15 cellular contexts compared by ENCODE assay signal in genomic region chr18:68083131-68083530, GRCh38.
DNase-seq lines count a peak whose midpoint lies in the region; ATAC-seq, FAIRE-seq and TF ChIP-seq lines count a peak whose summit lies in the region.
"Had no signal": no experiment of that assay in that cellular context is flagged by ENCODE, and none has a peak within 500 bp of the region (broad histone marks: within the 10 kb centered on the region; RNA-seq: fewer than 3 reads in every experiment).

No MANE protein-coding gene starts in this region.

- no peaks in the 10 kb centered on the region for H3K79me2 ChIP-seq in H1 (ENCODE audit: control insufficient read depth in 1 of 2, insufficient read depth in 2 of 2, low read length in 2 of 2)

- in situ Hi-C loops in IMR-90 (cut with MboI; ENCODE audit: low sequenced_read_pairs) = no loop called here

- H2BK5ac ChIP-seq in IMR-90 (ENCODE audit: low read depth, low read length, poor library complexity, severe bottlenecking) (peak overlapping the region; percentile 72), H1 (ENCODE audit: low read depth, low read length) (no peak overlapping the region)

- H3K4me1 ChIP-seq in IMR-90 (ENCODE audit: control insufficient read depth, insufficient read depth, low read length) = no peaks in the 10 kb centered on the region; the same call in 1 of the 2 replicates
- H3K4me1 ChIP-seq in H1 (replicated peaks in 1 of 4; ENCODE audit: control insufficient read depth in 3 of 4, insufficient read depth in 4 of 4, low read length in 3 of 4) = peaks cover 0 to 10% (median 1%) of the 10 kb centered on the region in 4 experiments; a peak in 1 of 7 replicates
- H3K4me1 ChIP-seq in vagina = no peaks in the 10 kb centered on the region
- H3K4me1 ChIP-seq: SJSA1 had no signal

- no peaks in the 10 kb centered on the region for H3K36me3 ChIP-seq in IMR-90 (ENCODE audit: control insufficient read depth, insufficient read depth, low read length)
- no peaks in the 10 kb centered on the region for H3K36me3 ChIP-seq in H1 (ENCODE audit: control insufficient read depth in 2 of 4, insufficient read depth in 4 of 4, low read length in 3 of 4)
- H3K36me3 ChIP-seq in vagina = no peaks in the 10 kb centered on the region
- H3K36me3 ChIP-seq: SJSA1 had no signal

- no peak overlapping the region for H3K27ac ChIP-seq in IMR-90 (ENCODE audit: insufficient read depth, low read length)
- no peak overlapping the region for H3K27ac ChIP-seq in H1 (ENCODE audit: low read depth, low read length)
- no peak overlapping the region for H3K27ac ChIP-seq in vagina
- H3K27ac ChIP-seq: SJSA1 had no signal

- no peak overlapping the region for H3K23ac ChIP-seq in IMR-90 (ENCODE audit: low read depth, low read length)
- no peak overlapping the region for H3K23ac ChIP-seq in H1 (ENCODE audit: insufficient read length)

- H2BK20ac ChIP-seq in IMR-90 (ENCODE audit: low read depth, low read length) = no peak overlapping the region
- H2BK20ac ChIP-seq in H1 (ENCODE audit: low read length) = no peak overlapping the region

- H3K4me3 ChIP-seq in IMR-90 (ENCODE audit: insufficient read depth, low read depth, low read length) (no peak overlapping the region), H1 (ENCODE audit: extremely low read depth in 1 of 4, insufficient read depth in 2 of 4, low read depth in 3 of 4, low read length in 4 of 4) (no peak overlapping the region), vagina (no peak overlapping the region)
- H3K4me3 ChIP-seq: SJSA1 had no signal

- H4K91ac ChIP-seq in IMR-90 (ENCODE audit: insufficient read depth, low read depth, low read length) (no peak overlapping the region), H1 (replicated peaks; ENCODE audit: insufficient read length, low read length) (no peak overlapping the region)

- H3K4ac ChIP-seq in IMR-90 (ENCODE audit: low read depth, low read length) (no peak overlapping the region), H1 (replicated peaks; ENCODE audit: insufficient read length, low read depth, low read length) (no peak overlapping the region)

- no peak for TF ChIP-seq POLR2A in IMR-90 (IDR thresholded peaks at IDR 0.05; ENCODE audit: low read depth, low read length)
- TF ChIP-seq POLR2A in H1 (IDR thresholded peaks at IDR 0.05; ENCODE audit: control extremely low read depth in 1 of 2, low read depth in 2 of 2, low read length in 2 of 2) = no peak
- no peak for TF ChIP-seq POLR2A in vagina (IDR thresholded peaks at IDR 0.05)

- no peak overlapping the region for H2BK15ac ChIP-seq in IMR-90 (ENCODE audit: low read depth, low read length)
- H2BK15ac ChIP-seq in H1 (ENCODE audit: low read length) = no peak overlapping the region

- H2AFZ ChIP-seq in IMR-90 (replicated peaks; ENCODE audit: low read length, poor library complexity) = no peak overlapping the region
- no peak overlapping the region for H2AFZ ChIP-seq in H1 (ENCODE audit: low read length)

- H2AK5ac ChIP-seq in IMR-90 (ENCODE audit: low read depth, low read length) (no peak overlapping the region), H1 (ENCODE audit: low read depth, low read length) (no peak overlapping the region)

- dilution Hi-C loops in IMR-90 (cut with HindIII; ENCODE audit: low sequenced_read_pairs, unreplicated experiment) = no loop called here

- no peak overlapping the region for H2BK120ac ChIP-seq in IMR-90 (ENCODE audit: low read depth, low read length)
- H2BK120ac ChIP-seq in H1 (replicated peaks; ENCODE audit: low read depth, low read length) = no peak overlapping the region

- peak; percentile 81 for ATAC-seq in IMR-90 (ENCODE audit: low read depth)

- intact Hi-C loops in IMR-90 (cut with micrococcal nuclease) = no loop called here
- intact Hi-C loops in vagina (cut with DNase I) = no loop called here

- CTCF ChIA-PET in IMR-90 (lab: Yijun Ruan, JAX) (interaction anchor here (0.7 kb wide), 1 partner anchor 374 kb away, joined by 3 read pairs; no protein-coding TSS in a partner anchor), H1 (lab: Charles Lee; ENCODE audit: partially characterized antibody) (no interaction called here)

- peak overlapping the region; percentile 37; the same call in 1 of the 2 replicates for H3K4me2 ChIP-seq in IMR-90 (ENCODE audit: low read depth, low read length)
- no peak overlapping the region for H3K4me2 ChIP-seq in H1 (ENCODE audit: insufficient read depth in 1 of 2, low read depth in 2 of 2, low read length in 2 of 2)

- H3K9ac ChIP-seq in IMR-90 (ENCODE audit: low read depth, low read length) = no peak overlapping the region
- H3K9ac ChIP-seq in H1 (replicated peaks in 1 of 4; ENCODE audit: extremely low read depth in 1 of 4, low read depth in 3 of 4, low read length in 3 of 4) = no peak overlapping the region

- TF ChIP-seq RAD21 in IMR-90 (IDR thresholded peaks at IDR 0.05; ENCODE audit: low read length) (no peak), H1 (IDR thresholded peaks at IDR 0.05 in 1 of 2, conservative IDR thresholded peaks at IDR 0.05 in 1 of 2; ENCODE audit: low read depth in 2 of 2, low read length in 2 of 2) (no peak)

- H4K20me1 ChIP-seq in IMR-90 (ENCODE audit: insufficient read depth, low read length) (no peaks in the 10 kb centered on the region), H1 (replicated peaks in 1 of 2; ENCODE audit: control insufficient read depth in 1 of 2, insufficient read depth in 2 of 2, low read length in 2 of 2) (no peaks in the 10 kb centered on the region)

- BruUV-seq in IMR-90 (replicated peaks; lab: Mats Ljungman, UMichigan) = no TSS peak

- no peak overlapping the region for H2BK12ac ChIP-seq in H1 (ENCODE audit: low read depth, low read length)

- H3K9me1 ChIP-seq in IMR-90 (ENCODE audit: insufficient read depth, low read length) = no peaks in the 10 kb centered on the region

- H4K8ac ChIP-seq in IMR-90 (ENCODE audit: low read depth in 2 of 2, low read length in 2 of 2) (peak overlapping the region in 1 of 2 experiments; percentile 11; a peak in 1 of 4 replicates), H1 (ENCODE audit: extremely low read depth, insufficient read depth, low read length) (no peak overlapping the region)

- H3K18ac ChIP-seq in IMR-90 (ENCODE audit: low read depth, low read length) (peak overlapping the region; percentile 34; the same call in 1 of the 2 replicates), H1 (ENCODE audit: extremely low read depth, low read length) (no peak overlapping the region)

- no peak for TF ChIP-seq CTCF in IMR-90 (conservative IDR thresholded peaks at IDR 0.05; ENCODE audit: low read depth, low read length)
- TF ChIP-seq CTCF in H1 (IDR thresholded peaks at IDR 0.05; ENCODE audit: control extremely low read depth in 1 of 3, insufficient read depth in 1 of 3, low read depth in 1 of 3, low read length in 3 of 3) = no peak
- TF ChIP-seq CTCF in vagina (IDR thresholded peaks at IDR 0.05) = no peak

- TF ChIP-seq EP300 in H1 (IDR thresholded peaks at IDR 0.05; ENCODE audit: borderline replicate concordance in 1 of 2, low read depth in 2 of 2, low read length in 2 of 2) = no peak

- H3K27me3 ChIP-seq in IMR-90 (ENCODE audit: control insufficient read depth, insufficient read depth, low read length) = no peaks in the 10 kb centered on the region
- no peaks in the 10 kb centered on the region for H3K27me3 ChIP-seq in H1 (replicated peaks in 1 of 4; ENCODE audit: control insufficient read depth in 3 of 4, extremely low read depth in 1 of 4, insufficient read depth in 3 of 4, low read length in 3 of 4)
- no peaks in the 10 kb centered on the region for H3K27me3 ChIP-seq in vagina
- H3K27me3 ChIP-seq: SJSA1 had no signal

- no peaks in the 10 kb centered on the region for H3K79me1 ChIP-seq in IMR-90 (ENCODE audit: low read depth in 1 of 2, low read length in 2 of 2)
- no peaks in the 10 kb centered on the region for H3K79me1 ChIP-seq in H1 (ENCODE audit: low read depth, low read length)

- H4K5ac ChIP-seq in IMR-90 (ENCODE audit: low read depth, low read length) (no peak overlapping the region), H1 (ENCODE audit: insufficient read length, low read depth, low read length) (no peak overlapping the region)

- POLR2A ChIA-PET in IMR-90 (lab: Charles Lee; ENCODE audit: unreplicated experiment) = interaction anchor here (0.7 kb wide), 1 partner anchor 80 kb away, joined by 5 read pairs; no protein-coding TSS in a partner anchor
- POLR2A ChIA-PET in H1 (lab: Charles Lee; ENCODE audit: partially characterized antibody) = no interaction called here

- H2AK9ac ChIP-seq in IMR-90 (replicated peaks; ENCODE audit: low read depth, low read length, poor library complexity) = no peak overlapping the region

- H3K56ac ChIP-seq in IMR-90 (ENCODE audit: extremely low read depth, insufficient read depth, low read length) (no peak overlapping the region), H1 (replicated peaks; ENCODE audit: insufficient read length, low read depth, low read length) (no peak overlapping the region)

- no peaks in the 10 kb centered on the region for H3K23me2 ChIP-seq in H1 (ENCODE audit: low read depth, low read length)

- no peak for FAIRE-seq in H1 (lab: Jason Lieb, UNC)

- DNase-seq in AG08395 (ENCODE audit: low spot score) (peak; percentile 56), IMR-90 (peak; percentile 93), H1 (ENCODE audit: low read depth in 1 of 2, low spot score in 2 of 2) (no peak), myocyte (ENCODE audit: low read depth) (peak; percentile 64), vagina (ENCODE audit: extremely low spot score in 2 of 2) (no peak), NCI-H1930 (lab: John Stamatoyannopoulos, UW) (no peak), NCI-H510A treated with DMSO at 0.1 percent for 48 hours (lab: John Stamatoyannopoulos, UW) (no peak), mucosa of gallbladder (ENCODE audit: low spot score) (no peak)
- DNase-seq: activated naive CD4-positive, alpha-beta T cell treated with anti-CD3 and anti-CD28 coated beads for 36 hours; AML-193; DMS153; NK-92 treated with Interleukin-12 subunit alpha and Interleukin-12 subunit beta, amount 100 ng/mL, for 24 hours; nucleus accumbens; stimulated activated CD4-positive, alpha-beta T cell treated with anti-CD3 and anti-CD28 coated beads, Interleukin-12 subunit alpha, Interleukin-12 subunit beta, amount 100 ng/mL, for 4 hours had no signal

- H3K14ac ChIP-seq in IMR-90 (replicated peaks; ENCODE audit: low read depth, low read length) (no peak overlapping the region), H1 (ENCODE audit: insufficient read length) (no peak overlapping the region)

- H3K9me3 ChIP-seq in IMR-90 (ENCODE audit: control insufficient read depth, insufficient read depth, low read length) (no peaks in the 10 kb centered on the region), H1 (ENCODE audit: insufficient read depth in 2 of 2, low read depth in 1 of 2, low read length in 1 of 2) (no peaks in the 10 kb centered on the region), vagina (no peaks in the 10 kb centered on the region)
- H3K9me3 ChIP-seq: SJSA1 had no signal

- WGBS in IMR-90 (ENCODE audit: extremely low coverage in 2 of 2, insufficient read length in 1 of 2), 2 experiments = no CpG with 5 or more reads among the region's 4 CpGs
- WGBS in H1 (ENCODE audit: extremely low coverage in 1 of 2, insufficient coverage in 1 of 2, insufficient read length in 1 of 2, insufficient replicate concordance in 2 of 2, low coverage in 1 of 2, low lambda C conversion rate in 2 of 2, missing lambda C conversion rate in 1 of 2), 2 experiments = 79% methylated on average over 4 of the region's 4 CpGs; no CpG with 5 or more reads in 1 of the 2 experiments

TF ChIP-seq in H1, 55 proteins besides CTCF, POLR2A, EP300 and RAD21:
- TF ChIP-seq GTF2F1 (IDR thresholded peaks at IDR 0.05; ENCODE audit: borderline replicate concordance, low read depth, low read length) (no peak), BACH1 (IDR thresholded peaks at IDR 0.05; ENCODE audit: low read length) (peak; percentile 31; the same call in 1 of the 2 replicates)

Comparison
In these comparisons a context has a peak if more than half of its experiments do, and no peak if none do; other contexts are left out.
1. DNase-seq: peak in AG08395 (single experiment), IMR-90 (single experiment) and myocyte (single experiment); none in H1 (0 of 2), vagina (0 of 2), NCI-H1930 (0 of 2), NCI-H510A treated with DMSO at 0.1 percent for 48 hours (single experiment) and mucosa of gallbladder (single experiment).